ENCODE assay signal across 9 cellular contexts in the genomic region with DNA sequence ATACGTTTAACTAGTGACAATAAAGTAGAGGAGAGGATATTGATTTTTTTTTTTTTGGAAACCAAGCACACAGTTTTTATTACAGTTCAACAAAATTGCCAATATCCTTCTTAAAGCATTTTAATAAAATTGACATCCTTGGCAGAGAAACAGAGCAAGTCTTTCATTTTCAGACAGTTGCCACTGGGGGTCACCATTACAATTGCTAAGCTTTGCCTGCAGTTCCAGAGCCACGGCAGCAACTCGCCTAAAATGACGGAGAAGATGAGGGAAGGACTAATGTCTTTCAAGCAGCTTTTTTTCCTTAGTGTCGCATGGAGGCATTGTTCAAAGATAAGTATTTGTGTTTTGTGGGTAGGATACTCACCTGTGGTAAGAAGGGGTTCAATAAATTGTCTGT.
A peak's percentile ranks its signal among the peaks of the same experiment; 100 is the strongest.
DNase-seq lines count a peak whose midpoint lies in the region; ATAC-seq and TF ChIP-seq lines count a peak whose summit lies in the region.
"Had no signal": no experiment of that assay in that cellular context is flagged by ENCODE, and none has a peak within 500 bp of the region (broad histone marks: within the 10 kb centered on the region; RNA-seq: fewer than 3 reads in every experiment).

No MANE protein-coding gene starts in this region.

- no peaks in the 10 kb centered on the region for H3K27me3 ChIP-seq in PC-9 (ENCODE audit: insufficient read depth, low read depth)

- H4K20me1 ChIP-seq in PC-9 (ENCODE audit: insufficient read depth), result no peaks in the 10 kb centered on the region

- H3K36me3 ChIP-seq in HEK293 (ENCODE audit: control insufficient read depth in 2 of 2, insufficient read depth in 1 of 2, low read length in 2 of 2) (no peaks in the 10 kb centered on the region), PC-9 (ENCODE audit: low read depth) (no peaks in the 10 kb centered on the region)

- H3K4me3 ChIP-seq in HEK293 (ENCODE audit: low read depth, low read length), result no peak overlapping the region
- no peak overlapping the region for H3K4me3 ChIP-seq in PC-9

- H3K9me3 ChIP-seq in HEK293 (ENCODE audit: control insufficient read depth, insufficient read depth, low read depth, low read length), result no peaks in the 10 kb centered on the region
- no peaks in the 10 kb centered on the region for H3K9me3 ChIP-seq in PC-9 (ENCODE audit: insufficient read depth, low read depth)

- ATAC-seq in GM21786 (IDR thresholded peaks at IDR 0.05; ENCODE audit: unreplicated experiment), result no peak
- ATAC-seq in GM18868 (IDR thresholded peaks at IDR 0.05; ENCODE audit: unreplicated experiment), result no peak

- no peak overlapping the region for H3K4me3 Mint-ChIP-seq in type B pancreatic cell
- H3K4me3 Mint-ChIP-seq: activated naive CD4-positive, alpha-beta T cell treated with anti-CD3 and anti-CD28 coated beads, Interleukin-2, amount 50 U/mL, for 24 hours had no signal

- H3K79me2 ChIP-seq in PC-9 (ENCODE audit: low read depth), result no peaks in the 10 kb centered on the region

- no peaks in the 10 kb centered on the region for H3K4me1 Mint-ChIP-seq in type B pancreatic cell (ENCODE audit: unreplicated experiment)
- H3K4me1 Mint-ChIP-seq: activated naive CD4-positive, alpha-beta T cell treated with anti-CD3 and anti-CD28 coated beads, Interleukin-2, amount 50 U/mL, for 24 hours had no signal

- no peak overlapping the region for H2AFZ ChIP-seq in PC-9

- H3K9me2 ChIP-seq in PC-9 (ENCODE audit: insufficient read depth), result no peaks in the 10 kb centered on the region

- H3K36me3 Mint-ChIP-seq in type B pancreatic cell, result no peaks in the 10 kb centered on the region
- H3K36me3 Mint-ChIP-seq: activated naive CD4-positive, alpha-beta T cell treated with anti-CD3 and anti-CD28 coated beads, Interleukin-2, amount 50 U/mL, for 24 hours had no signal

- DNase-seq in AG20443 (ENCODE audit: low spot score), result peak; percentile 7
- DNase-seq in PC-9, result peak in 1 of 2 experiments; percentile 4
- DNase-seq in globus pallidus (ENCODE audit: low spot score), result peak; percentile 16
- no peak for DNase-seq in type B pancreatic cell (ENCODE audit: extremely low spot score, unreplicated experiment)
- DNase-seq in CD1c-positive myeloid dendritic cell (ENCODE audit: extremely low spot score), result no peak

- H3K27ac Mint-ChIP-seq in type B pancreatic cell, result no peak overlapping the region
- H3K27ac Mint-ChIP-seq: activated naive CD4-positive, alpha-beta T cell treated with anti-CD3 and anti-CD28 coated beads, Interleukin-2, amount 50 U/mL, for 24 hours had no signal

- H3K4me1 ChIP-seq in HEK293 (ENCODE audit: control insufficient read depth, insufficient read depth, low read length) (no peaks in the 10 kb centered on the region), PC-9 (replicated peaks; ENCODE audit: insufficient read depth) (no peaks in the 10 kb centered on the region)

- H3K27ac ChIP-seq in HEK293 (ENCODE audit: extremely low read depth, low read depth, low read length) (no peak overlapping the region), PC-9 (no peak overlapping the region)

- no peaks in the 10 kb centered on the region for H3F3A ChIP-seq in PC-9 (ENCODE audit: insufficient read depth, low read depth)

- no peak for TF ChIP-seq CTCF in HEK293 (tag by site-specific recombination; IDR thresholded peaks at IDR 0.05)
- peak; percentile 31; the same call in 1 of the 2 replicates for TF ChIP-seq CTCF in PC-9 (conservative IDR thresholded peaks at IDR 0.05)
- TF ChIP-seq CTCF in type B pancreatic cell (conservative IDR thresholded peaks at IDR 0.05), result peak; percentile 69

- no peak overlapping the region for H3K4me2 ChIP-seq in PC-9

- CTCF ChIA-PET in HEK293 (lab: Yijun Ruan, JAX), result interaction anchor here (0.6 to 1.3 kb wide), 6 partner anchors 12 to 701 kb away, joined by 3 to 5 read pairs (median 3); no protein-coding TSS in a partner anchor
- CTCF ChIA-PET in PC-9 (lab: Charles Lee), result no interaction called here

- POLR2A ChIA-PET in HEK293 (lab: Yijun Ruan, JAX), result no interaction called here
- POLR2A ChIA-PET in PC-9 (lab: Charles Lee; ENCODE audit: unreplicated experiment), result no interaction called here

- no TSS peak for BruUV-seq in PC-9 (replicated peaks; lab: Mats Ljungman, UMichigan)

- intact Hi-C loops in PC-9 (cut with micrococcal nuclease; ENCODE audit: unreplicated experiment), result no loop called here

- H3K27me3 Mint-ChIP-seq in type B pancreatic cell, result peaks cover 3% of the 10 kb centered on the region
- H3K27me3 Mint-ChIP-seq: activated naive CD4-positive, alpha-beta T cell treated with anti-CD3 and anti-CD28 coated beads, Interleukin-2, amount 50 U/mL, for 24 hours had no signal

- no peaks in the 10 kb centered on the region for H3K9me3 Mint-ChIP-seq in type B pancreatic cell
- H3K9me3 Mint-ChIP-seq: activated naive CD4-positive, alpha-beta T cell treated with anti-CD3 and anti-CD28 coated beads, Interleukin-2, amount 50 U/mL, for 24 hours had no signal

TF ChIP-seq in HEK293, 187 proteins besides CTCF, POLR2A, EP300 and RAD21:
- TF ChIP-seq ZSCAN23 (tag by site-specific recombination; IDR thresholded peaks at IDR 0.05) (no peak), ZNF654 (tag by site-specific recombination; IDR thresholded peaks at IDR 0.05; ENCODE audit: low read depth) (peak; percentile 43)

Comparison
In these comparisons a context has a peak if more than half of its experiments do, and no peak if none do; other contexts are left out.
1. DNase-seq: peak in AG20443 (single experiment) and globus pallidus (single experiment); none in type B pancreatic cell (single experiment) and CD1c-positive myeloid dendritic cell (single experiment).